In the genomic region with DNA sequence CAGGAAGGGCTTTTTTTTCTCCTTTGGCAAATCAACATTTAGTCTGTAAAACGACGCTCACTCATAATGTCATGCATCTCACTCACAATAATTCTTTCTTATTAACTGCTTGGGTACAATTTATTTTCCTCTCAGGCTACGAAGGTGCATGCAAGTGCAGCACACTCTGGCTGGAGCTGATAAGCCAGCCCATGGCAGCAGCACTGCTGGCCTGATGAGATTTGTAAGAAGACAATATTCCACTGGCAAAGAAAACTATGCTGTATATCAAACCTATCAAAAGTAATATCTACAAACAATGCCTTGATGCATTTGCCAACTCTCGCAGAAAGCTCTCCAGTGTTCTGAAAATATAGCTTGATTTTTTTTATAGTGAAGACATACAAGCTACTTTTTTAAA, we compare ENCODE assay signal across 1 cellular context.
TF ChIP-seq lines count a peak whose summit lies in the region.

No MANE protein-coding gene starts in this region.

TF ChIP-seq in H1, 55 proteins besides CTCF, POLR2A, EP300 and RAD21 (continued from another document):
- TF ChIP-seq, protein P1, sequence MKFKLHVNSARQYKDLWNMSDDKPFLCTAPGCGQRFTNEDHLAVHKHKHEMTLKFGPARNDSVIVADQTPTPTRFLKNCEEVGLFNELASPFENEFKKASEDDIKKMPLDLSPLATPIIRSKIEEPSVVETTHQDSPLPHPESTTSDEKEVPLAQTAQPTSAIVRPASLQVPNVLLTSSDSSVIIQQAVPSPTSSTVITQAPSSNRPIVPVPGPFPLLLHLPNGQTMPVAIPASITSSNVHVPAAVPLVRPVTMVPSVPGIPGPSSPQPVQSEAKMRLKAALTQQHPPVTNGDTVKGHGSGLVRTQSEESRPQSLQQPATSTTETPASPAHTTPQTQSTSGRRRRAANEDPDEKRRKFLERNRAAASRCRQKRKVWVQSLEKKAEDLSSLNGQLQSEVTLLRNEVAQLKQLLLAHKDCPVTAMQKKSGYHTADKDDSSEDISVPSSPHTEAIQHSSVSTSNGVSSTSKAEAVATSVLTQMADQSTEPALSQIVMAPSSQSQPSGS (IDR thresholded peaks at IDR 0.05; ENCODE audit: low read length): no peak
- TF ChIP-seq CREB1 (IDR thresholded peaks at IDR 0.05): no peak
- TF ChIP-seq SP4 (IDR thresholded peaks at IDR 0.05; ENCODE audit: low read length): no peak
- TF ChIP-seq HDAC6 (IDR thresholded peaks at IDR 0.05; ENCODE audit: low read depth, low read length): no peak
- TF ChIP-seq, protein P2, sequence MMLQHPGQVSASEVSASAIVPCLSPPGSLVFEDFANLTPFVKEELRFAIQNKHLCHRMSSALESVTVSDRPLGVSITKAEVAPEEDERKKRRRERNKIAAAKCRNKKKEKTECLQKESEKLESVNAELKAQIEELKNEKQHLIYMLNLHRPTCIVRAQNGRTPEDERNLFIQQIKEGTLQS (IDR thresholded peaks at IDR 0.05; ENCODE audit: insufficient read depth, low read depth, low read length): no peak
- TF ChIP-seq RBBP5 (IDR thresholded peaks at IDR 0.05; ENCODE audit: borderline replicate concordance, low read depth, low read length): no peak
